Comparison of ENCODE assay signal across 8 cellular contexts in the genomic region with DNA sequence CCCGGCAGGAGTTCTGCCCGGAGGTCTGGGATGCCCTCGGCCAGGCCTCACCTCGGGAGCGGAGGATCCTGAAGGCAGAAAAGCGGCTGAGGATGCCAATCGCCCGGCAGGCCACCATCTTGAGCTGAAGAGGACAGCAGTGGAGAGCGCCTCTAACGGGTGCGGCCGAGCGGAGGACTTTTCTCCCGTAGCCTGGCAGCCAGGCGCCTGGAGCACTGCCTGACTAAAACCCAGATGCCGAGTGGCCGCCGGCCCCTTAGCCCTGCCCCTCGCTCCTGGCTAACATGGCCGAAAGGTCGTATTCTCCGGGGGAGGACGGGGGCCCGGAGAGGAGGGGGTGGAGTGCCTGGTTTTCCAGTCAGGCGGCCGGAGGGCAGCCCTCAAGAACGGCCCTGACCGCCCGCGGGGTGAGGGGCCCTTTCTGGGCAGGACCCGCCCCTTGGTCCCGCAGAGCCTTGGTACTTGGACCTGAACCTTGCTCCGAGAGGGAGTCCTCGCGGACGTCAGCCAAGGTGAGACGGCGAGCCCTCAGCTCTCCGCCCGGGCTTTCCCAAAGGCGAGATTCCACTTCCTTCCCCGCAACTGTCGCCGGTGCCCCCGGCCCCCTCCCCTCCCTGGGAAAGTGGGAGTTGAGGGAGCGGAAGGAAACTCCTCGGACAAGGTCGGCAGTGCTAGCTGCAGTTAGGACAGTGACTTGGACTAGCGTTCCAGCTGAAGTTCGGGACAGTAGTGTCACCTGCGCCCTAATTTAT. TPM values are rescaled to one million over a fixed set of nuclear protein-coding genes. Genes with fewer than 3 reads are reported as not detected.
DNase-seq lines count a peak whose midpoint lies in the region; ATAC-seq, FAIRE-seq and TF ChIP-seq lines count a peak whose summit lies in the region.

Gene HADHA (minus strand): TSS at position 154 of the 752 bp plus-strand sequence. CDS start 36 bp downstream, at position 118.
Gene HADHB (plus strand): TSS at position 461 of the 752 bp plus-strand sequence. CDS start 9,316 bp downstream, outside the sequence.

- intact Hi-C loops in T-helper 1 cell treated with Interleukin-12 subunit alpha and Interleukin-12 subunit beta and Interleukin-4 antibody, amounts not matched to agents 30 ng/mL and 1 ng/mL, for 36 hours (cut with micrococcal nuclease) = loop anchor here (1.0 to 10.0 kb wide), 12 partner anchors 55 to 810 kb away; partner anchors contain the start of genes AGBL5, ASXL2, GAREM2 and KIF3C
- intact Hi-C loops in left ventricle myocardium inferior (cut with micrococcal nuclease) = loop anchor here (5.0 kb wide), 1 partner anchor 33 kb away; no protein-coding TSS in a partner anchor
- intact Hi-C loops in prostate gland (cut with DNase I) = loop anchor here (5.0 kb wide), 2 partner anchors 53 to 103 kb away; partner anchors contain the start of genes ADGRF3 and SELENOI

- H3K36me3 ChIP-seq in left ventricle myocardium inferior = no peaks in the 10 kb centered on the region
- H3K36me3 ChIP-seq in prostate gland = no peaks in the 10 kb centered on the region
- no peaks in the 10 kb centered on the region for H3K36me3 ChIP-seq in urinary bladder (ENCODE audit: insufficient read depth)

- WGBS in prostate gland = under 1% methylated on average over 51 of the region's 51 CpGs
- WGBS in urinary bladder = under 1% methylated on average over 51 of the region's 51 CpGs

- peak within 1 kb of the TSS; percentile 90 for H3K4me3 ChIP-seq in left ventricle myocardium inferior
- H3K4me3 ChIP-seq in prostate gland = peak within 1 kb of the TSS; percentile 78 to 84
- H3K4me3 ChIP-seq in urinary bladder (ENCODE audit: low read depth, low read length) = peak within 1 kb of the TSS; percentile 86

- H3K27ac ChIP-seq in left ventricle myocardium inferior (replicated peaks) = peak within 1 kb of the TSS; percentile 99
- H3K27ac ChIP-seq in prostate gland = peak within 1 kb of the TSS; percentile 95 to 97
- H3K27ac ChIP-seq in urinary bladder (ENCODE audit: low read depth) = peak within 1 kb of the TSS; percentile 99

- TF ChIP-seq POLR2A in GM12891 (IDR thresholded peaks at IDR 0.05; ENCODE audit: low read depth, low read length) (peak; percentile 87), prostate gland (IDR thresholded peaks at IDR 0.05) (peak; percentile 72)

- peak; percentile 65 for DNase-seq in GM12891 (ENCODE audit: insufficient read length, low spot score)
- DNase-seq in NCI-H1436 treated with DMSO at 0.1 percent for 48 hours (lab: John Stamatoyannopoulos, UW) = peak; percentile 70
- DNase-seq in amniotic epithelial cell (ENCODE audit: low read depth) = peak; percentile 94
- peak; percentile 92 for DNase-seq in left ventricle myocardium inferior
- DNase-seq in prostate gland (ENCODE audit: low spot score) = peak; percentile 83

- H3K9me3 ChIP-seq in left ventricle myocardium inferior (replicated peaks) = no peaks in the 10 kb centered on the region
- H3K9me3 ChIP-seq in prostate gland = no peaks in the 10 kb centered on the region

- TF ChIP-seq CTCF in left ventricle myocardium inferior (IDR thresholded peaks at IDR 0.05; ENCODE audit: borderline replicate concordance) (peak; percentile 52), prostate gland (IDR thresholded peaks at IDR 0.05) (peak in 2 of 4 experiments; percentile 44 to 48)

- H3K27me3 ChIP-seq in left ventricle myocardium inferior (ENCODE audit: low read depth) (no peaks in the 10 kb centered on the region), prostate gland (replicated peaks; ENCODE audit: insufficient read depth) (no peaks in the 10 kb centered on the region)

- H3K4me1 ChIP-seq in left ventricle myocardium inferior (peaks cover 93% of the 10 kb centered on the region), prostate gland (replicated peaks) (no peaks in the 10 kb centered on the region), urinary bladder (ENCODE audit: insufficient read depth) (peaks cover 2% of the 10 kb centered on the region)

- ATAC-seq in HG02798 (IDR thresholded peaks at IDR 0.05; ENCODE audit: poor library complexity, unreplicated experiment) = peak; percentile 78

- peak; percentile 88 for FAIRE-seq in GM12891 (lab: Jason Lieb, UNC)

TF ChIP-seq in GM12891, 5 proteins besides CTCF, POLR2A, EP300 and RAD21:
- TF ChIP-seq SPI1 (IDR thresholded peaks at IDR 0.05; ENCODE audit: low read depth, low read length) (no peak), POU2F2 (IDR thresholded peaks at IDR 0.05; ENCODE audit: low read depth, low read length) (0 out of 2 replicates have a peak, but pooled peaks have one; percentile 11), POLR2AphosphoS5 (IDR thresholded peaks at IDR 0.05; ENCODE audit: low read depth, low read length) (peak; percentile 86), TAF1 (IDR thresholded peaks at IDR 0.05; ENCODE audit: low read depth, low read length) (peak; percentile 64)

RNA-seq across cellular contexts. Expression of gene HADHA, which starts in this region (rescaled TPM):
- 90.1 TPM for polyA plus RNA-seq in GM12891 (2012; ENCODE audit: low read depth, missing spikeins)
- total RNA-seq in T-helper 1 cell treated with Interleukin-12 subunit alpha and Interleukin-12 subunit beta and Interleukin-4 antibody, amounts not matched to agents 30 ng/mL and 1 ng/mL, for 36 hours = 101 and 105 TPM in 2 replicates
- total RNA-seq in left ventricle myocardium inferior = 523 TPM
- total RNA-seq in prostate gland = 100 to 1,000 TPM in 1 of 2 donors, 10 to 100 TPM in 1; 96.6 to 107 TPM
- 122 TPM for total RNA-seq in urinary bladder
- polyA plus RNA-seq in urinary bladder = 107 TPM

RNA-seq across cellular contexts. Expression of gene HADHB, which starts in this region (rescaled TPM):
- 51.0 TPM for polyA plus RNA-seq in GM12891 (2012; ENCODE audit: low read depth, missing spikeins)
- total RNA-seq in T-helper 1 cell treated with Interleukin-12 subunit alpha and Interleukin-12 subunit beta and Interleukin-4 antibody, amounts not matched to agents 30 ng/mL and 1 ng/mL, for 36 hours = 69.6 and 71.8 TPM in 2 replicates
- total RNA-seq in left ventricle myocardium inferior = 1,332 TPM
- total RNA-seq in prostate gland = 100 to 1,000 TPM; 119 to 130 TPM
- total RNA-seq in urinary bladder = 112 TPM
- 105 TPM for polyA plus RNA-seq in urinary bladder

Comparison
In these comparisons a context has a peak if more than half of its experiments do, and no peak if none do; other contexts are left out.
1. Peak in every context shown above with its lines: DNase-seq, ATAC-seq, H3K4me3 ChIP-seq and H3K27ac ChIP-seq.
2. RNA of gene HADHB (total RNA-seq): 1,332 TPM in left ventricle myocardium inferior (single experiment); 119 to 130 TPM in prostate gland, 112 TPM in urinary bladder (single experiment) and 69.6 to 71.8 TPM in T-helper 1 cell treated with Interleukin-12 subunit alpha and Interleukin-12 subunit beta and Interleukin-4 antibody, amounts not matched to agents 30 ng/mL and 1 ng/mL, for 36 hours; every median in the first group is over 10 times any median in the second.